In genomic region chr7:101018271-101019167, GRCh38 we compare ENCODE assay signal across 1 cellular context.
TF ChIP-seq lines count a peak whose summit lies in the region.

No MANE protein-coding gene starts in this region.

TF ChIP-seq in GM12878, 131 proteins besides CTCF, POLR2A, EP300 and RAD21 (continued from another document and continues in another):
- no peak for TF ChIP-seq ZBTB4 (CRISPR knock-in tag; IDR thresholded peaks at IDR 0.05)
- TF ChIP-seq EZH2 (IDR thresholded peaks at IDR 0.05; ENCODE audit: borderline replicate concordance, control insufficient read depth, low read depth, low read length): no peak
- TF ChIP-seq BCL11A (IDR thresholded peaks at IDR 0.05; ENCODE audit: low read depth, low read length): 0 out of 2 replicates have a peak, but pooled peaks have one; percentile 17
- no peak for TF ChIP-seq ATF7 (IDR thresholded peaks at IDR 0.05; ENCODE audit: low read depth)
- TF ChIP-seq HSF1 (IDR thresholded peaks at IDR 0.05; ENCODE audit: low read depth, low read length): no peak
- no peak for TF ChIP-seq CREM (IDR thresholded peaks at IDR 0.05; ENCODE audit: low read depth)
- TF ChIP-seq RUNX3 (IDR thresholded peaks at IDR 0.05; ENCODE audit: low read length): peak; percentile 51
- TF ChIP-seq NFXL1 (IDR thresholded peaks at IDR 0.05; ENCODE audit: borderline replicate concordance): no peak
- TF ChIP-seq ZBED1 (IDR thresholded peaks at IDR 0.05; ENCODE audit: borderline replicate concordance): no peak
- TF ChIP-seq GATAD2B (conservative IDR thresholded peaks at IDR 0.05; ENCODE audit: low read depth): 0 out of 2 replicates have a peak, but pooled peaks have one; percentile 52
- no peak for TF ChIP-seq REST (IDR thresholded peaks at IDR 0.05; ENCODE audit: low read depth, low read length)
- TF ChIP-seq NFYA (IDR thresholded peaks at IDR 0.05; ENCODE audit: borderline replicate concordance, low read depth, low read length): no peak
- TF ChIP-seq TCF3 (IDR thresholded peaks at IDR 0.05; ENCODE audit: borderline replicate concordance, insufficient read depth, low read depth, low read length): no peak
- TF ChIP-seq SMAD1 (IDR thresholded peaks at IDR 0.05; ENCODE audit: low read depth, partially characterized antibody): no peak
- TF ChIP-seq SKIL (IDR thresholded peaks at IDR 0.05; ENCODE audit: low read depth, poor library complexity, severe bottlenecking): no peak
- TF ChIP-seq TCF7 (IDR thresholded peaks at IDR 0.05; ENCODE audit: borderline replicate concordance): no peak
- TF ChIP-seq SP1 (IDR thresholded peaks at IDR 0.05; ENCODE audit: low read depth, low read length): no peak
- TF ChIP-seq JUNB (IDR thresholded peaks at IDR 0.05): peak; percentile 51; the same call in 1 of the 2 replicates
- TF ChIP-seq BACH1 (IDR thresholded peaks at IDR 0.05; ENCODE audit: borderline replicate concordance): no peak
- TF ChIP-seq MEF2B (IDR thresholded peaks at IDR 0.05; ENCODE audit: partially characterized antibody, poor library complexity, severe bottlenecking): peak; percentile 73
- no peak for TF ChIP-seq GABPA (IDR thresholded peaks at IDR 0.05; ENCODE audit: low read depth)
- no peak for TF ChIP-seq ZNF384 (IDR thresholded peaks at IDR 0.05; ENCODE audit: borderline replicate concordance, low read depth, low read length)
- TF ChIP-seq CBX3 (IDR thresholded peaks at IDR 0.05; ENCODE audit: borderline replicate concordance, low read depth): no peak
- TF ChIP-seq RB1 (IDR thresholded peaks at IDR 0.05; ENCODE audit: borderline replicate concordance): no peak
- TF ChIP-seq EED (IDR thresholded peaks at IDR 0.05; ENCODE audit: low read depth): peak; percentile 97
- no peak for TF ChIP-seq ZSCAN29 (IDR thresholded peaks at IDR 0.05)
- no peak for TF ChIP-seq RCOR1 (conservative IDR thresholded peaks at IDR 0.05; ENCODE audit: low read depth, low read length)
- TF ChIP-seq NR2F1 (conservative IDR thresholded peaks at IDR 0.05): peak; percentile 97
- no peak for TF ChIP-seq MYB (IDR thresholded peaks at IDR 0.05; ENCODE audit: borderline replicate concordance, low read depth, low read length)
- TF ChIP-seq CEBPZ (IDR thresholded peaks at IDR 0.05; ENCODE audit: low read depth, low read length): no peak
- TF ChIP-seq RAD51 (IDR thresholded peaks at IDR 0.05): no peak
- TF ChIP-seq PAX5 (IDR thresholded peaks at IDR 0.05; ENCODE audit: borderline replicate concordance, low read depth, low read length): no peak
- no peak for TF ChIP-seq SMAD5 (IDR thresholded peaks at IDR 0.05; ENCODE audit: low read depth)
- no peak for TF ChIP-seq CHD2 (IDR thresholded peaks at IDR 0.05; ENCODE audit: borderline replicate concordance, low read depth, low read length)
- TF ChIP-seq BHLHE40 (IDR thresholded peaks at IDR 0.05; ENCODE audit: borderline replicate concordance in 1 of 2, low read depth in 2 of 2, low read length in 1 of 2): no peak
- peak; percentile 81 for TF ChIP-seq DPF2 (IDR thresholded peaks at IDR 0.05)
- no peak for TF ChIP-seq PBX3 (IDR thresholded peaks at IDR 0.05; ENCODE audit: insufficient replicate concordance, low read depth, low read length)
- no peak for TF ChIP-seq TARDBP (IDR thresholded peaks at IDR 0.05; ENCODE audit: borderline replicate concordance)
- no peak for TF ChIP-seq BMI1 (IDR thresholded peaks at IDR 0.05; ENCODE audit: borderline replicate concordance)
- no peak for TF ChIP-seq STAT1 (conservative IDR thresholded peaks at IDR 0.05)
- no peak for TF ChIP-seq PML (IDR thresholded peaks at IDR 0.05; ENCODE audit: low read length)
- TF ChIP-seq NR2C1 (IDR thresholded peaks at IDR 0.05): no peak
- TF ChIP-seq ZNF592 (IDR thresholded peaks at IDR 0.05): no peak
- no peak for TF ChIP-seq YY1 (IDR thresholded peaks at IDR 0.05; ENCODE audit: low read depth, low read length)
